In the genomic region with DNA sequence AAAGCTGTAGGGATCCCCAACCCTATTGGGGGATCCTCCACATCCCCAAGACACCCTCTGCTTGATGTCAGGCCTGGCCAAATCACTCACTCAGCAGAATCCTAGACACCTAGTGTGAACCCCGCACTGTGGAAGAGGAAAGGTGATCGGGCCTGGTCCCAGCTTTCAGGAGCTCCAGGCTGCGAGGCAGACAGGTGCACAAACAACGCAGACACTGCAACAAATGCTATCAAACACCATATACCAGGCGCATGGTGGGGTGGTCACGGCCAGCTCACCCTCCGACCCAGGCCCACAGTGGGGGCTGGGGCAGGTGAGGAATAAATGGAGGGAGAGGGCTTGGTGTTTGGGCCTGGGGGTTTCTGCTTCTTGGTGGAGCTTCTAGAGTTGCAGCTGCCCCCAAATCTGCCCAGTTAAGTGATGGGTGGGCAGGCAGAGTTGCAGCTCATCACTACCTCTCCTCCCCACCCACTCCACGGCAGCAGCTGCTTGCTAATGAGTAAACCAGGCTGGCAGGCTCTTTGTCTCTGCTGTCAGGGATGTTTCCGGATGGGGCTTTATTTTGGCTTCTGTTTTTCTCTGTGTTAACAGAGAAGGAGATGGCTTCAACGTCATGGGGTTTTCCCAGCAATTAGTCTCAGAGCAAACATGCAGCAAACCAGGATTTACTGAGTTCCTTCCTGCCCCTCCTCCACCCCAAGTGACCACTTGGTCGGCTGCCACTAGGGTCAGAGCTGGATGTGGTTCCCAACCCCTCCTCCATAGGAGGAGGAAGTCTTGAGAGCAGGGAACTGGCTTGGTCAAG, we compare ENCODE assay signal across 8 cellular contexts. TPM values are rescaled to one million over a fixed set of nuclear protein-coding genes. Genes with fewer than 3 reads are reported as not detected.
A peak's percentile ranks its signal among the peaks of the same experiment; 100 is the strongest.
DNase-seq lines count a peak whose midpoint lies in the region; ATAC-seq and TF ChIP-seq lines count a peak whose summit lies in the region.

No MANE protein-coding gene starts in this region.

- H3K4me1 ChIP-seq in endodermal cell (ENCODE audit: control insufficient read depth, insufficient read depth, low read length), result peaks cover 7% of the 10 kb centered on the region
- H3K4me1 ChIP-seq in mucosa of descending colon (ENCODE audit: low read depth), result peaks cover 4% of the 10 kb centered on the region
- H3K4me1 ChIP-seq in aorta (ENCODE audit: control insufficient read depth in 1 of 2, insufficient read depth in 2 of 2, low read length in 2 of 2), result no peaks in the 10 kb centered on the region

- H3K27me3 Mint-ChIP-seq in endodermal cell (ENCODE audit: insufficient read depth), result peaks cover 3% of the 10 kb centered on the region

- peak; percentile 73 for ATAC-seq in SK-N-SH treated with all-trans-retinoic acid at 6 μM for 48 hours
- peak; percentile 78 for ATAC-seq in mucosa of descending colon
- ATAC-seq in aorta (ENCODE audit: low FRiP score), result peak; percentile 68
- ATAC-seq in HG02610 (IDR thresholded peaks at IDR 0.05; ENCODE audit: unreplicated experiment), result no peak

- H3K36me3 Mint-ChIP-seq in endodermal cell (ENCODE audit: low read depth), result no peaks in the 10 kb centered on the region

- H3K9me3 Mint-ChIP-seq in endodermal cell, result no peaks in the 10 kb centered on the region

- H3K9me3 ChIP-seq in endodermal cell (ENCODE audit: control insufficient read depth, low read length) (no peaks in the 10 kb centered on the region), mucosa of descending colon (no peaks in the 10 kb centered on the region), aorta (ENCODE audit: control insufficient read depth, low read length) (no peaks in the 10 kb centered on the region)

- DNase-seq in stimulated activated CD4-positive, alpha-beta T cell treated with anti-CD3 and anti-CD28 coated beads, Interleukin-4, amount 100 ng/mL, for 1 hour, result peak; percentile 25
- DNase-seq in stimulated activated CD4-positive, alpha-beta T cell treated with anti-CD3 and anti-CD28 coated beads, Interleukin-2, amount 100 ng/mL, for 48 hours, result no peak
- peak; percentile 63 for DNase-seq in endodermal cell
- peak; percentile 56 to 71 (median 63) for DNase-seq in mucosa of descending colon
- peak; percentile 81 to 92 for DNase-seq in aorta
- DNase-seq in SKM-1 (lab: John Stamatoyannopoulos, UW; ENCODE audit: unreplicated experiment), result no peak

- 62 to 80% methylated on average over 4 to 11 of the region's 11 CpGs for WGBS in endodermal cell (ENCODE audit: insufficient coverage in 1 of 2, insufficient read length in 1 of 2), 2 experiments
- 67 to 73% methylated on average over 11 of the region's 11 CpGs for WGBS in aorta, 2 donors

- H3K27ac ChIP-seq in endodermal cell (ENCODE audit: low read depth, low read length), result peak overlapping the region; percentile 85
- H3K27ac ChIP-seq in aorta (ENCODE audit: low read depth in 1 of 2, low read length in 2 of 2), result no peak overlapping the region

- H3K4me1 Mint-ChIP-seq in endodermal cell, result peaks cover 13% of the 10 kb centered on the region

- H3K4me3 ChIP-seq in endodermal cell (ENCODE audit: low read length) (no peak overlapping the region), mucosa of descending colon (no peak overlapping the region), aorta (ENCODE audit: low read length in 2 of 2) (no peak overlapping the region)

- H3K4me3 Mint-ChIP-seq in endodermal cell, result no peak overlapping the region

- H3K9ac ChIP-seq in endodermal cell (ENCODE audit: extremely low read depth, low read length, poor library complexity, severe bottlenecking), result no peak overlapping the region

- H3K36me3 ChIP-seq in endodermal cell (ENCODE audit: control insufficient read depth, insufficient read depth, low read length) (no peaks in the 10 kb centered on the region), mucosa of descending colon (ENCODE audit: low read depth) (no peaks in the 10 kb centered on the region), aorta (ENCODE audit: control insufficient read depth in 1 of 2, insufficient read depth in 2 of 2, low read length in 1 of 2) (no peaks in the 10 kb centered on the region)

- H3K27ac Mint-ChIP-seq in endodermal cell, result peak overlapping the region; percentile 68

- TF ChIP-seq CTCF in endodermal cell (conservative IDR thresholded peaks at IDR 0.05) (peak; percentile 14), mucosa of descending colon (IDR thresholded peaks at IDR 0.05) (no peak)

- H3K27me3 ChIP-seq in endodermal cell (ENCODE audit: control insufficient read depth, insufficient read depth, low read length, poor library complexity, severe bottlenecking), result no peaks in the 10 kb centered on the region
- H3K27me3 ChIP-seq in aorta (ENCODE audit: control insufficient read depth in 1 of 2, insufficient read depth in 2 of 2, low read length in 1 of 2), result no peaks in the 10 kb centered on the region

- intact Hi-C loops in mucosa of descending colon (cut with DNase I, micrococcal nuclease), result no loop called here
- intact Hi-C loops in aorta (cut with DNase I), result no loop called here

TF ChIP-seq in SK-N-SH treated with all-trans-retinoic acid at 6 μM for 48 hours, 23 proteins besides CTCF, POLR2A, EP300 and RAD21 (continues in another document):
- TF ChIP-seq, protein P1, sequence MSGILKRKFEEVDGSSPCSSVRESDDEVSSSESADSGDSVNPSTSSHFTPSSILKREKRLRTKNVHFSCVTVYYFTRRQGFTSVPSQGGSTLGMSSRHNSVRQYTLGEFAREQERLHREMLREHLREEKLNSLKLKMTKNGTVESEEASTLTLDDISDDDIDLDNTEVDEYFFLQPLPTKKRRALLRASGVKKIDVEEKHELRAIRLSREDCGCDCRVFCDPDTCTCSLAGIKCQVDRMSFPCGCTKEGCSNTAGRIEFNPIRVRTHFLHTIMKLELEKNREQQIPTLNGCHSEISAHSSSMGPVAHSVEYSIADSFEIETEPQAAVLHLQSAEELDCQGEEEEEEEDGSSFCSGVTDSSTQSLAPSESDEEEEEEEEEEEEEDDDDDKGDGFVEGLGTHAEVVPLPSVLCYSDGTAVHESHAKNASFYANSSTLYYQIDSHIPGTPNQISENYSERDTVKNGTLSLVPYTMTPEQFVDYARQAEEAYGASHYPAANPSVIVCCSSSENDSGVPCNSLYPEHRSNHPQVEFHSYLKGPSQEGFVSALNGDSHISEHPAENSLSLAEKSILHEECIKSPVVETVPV (CRISPR knock-in tag; IDR thresholded peaks at IDR 0.05), result no peak
- TF ChIP-seq CSDC2 (CRISPR knock-in tag; IDR thresholded peaks at IDR 0.05) (no peak), ZNF70 (CRISPR knock-in tag; IDR thresholded peaks at IDR 0.05) (no peak), BACH2 (CRISPR knock-in tag; IDR thresholded peaks at IDR 0.05; ENCODE audit: borderline replicate concordance) (no peak), PPARA (CRISPR knock-in tag; IDR thresholded peaks at IDR 0.05; ENCODE audit: borderline replicate concordance) (no peak), TOX (CRISPR knock-in tag; IDR thresholded peaks at IDR 0.05; ENCODE audit: borderline replicate concordance) (no peak), TCF4 (CRISPR knock-in tag; IDR thresholded peaks at IDR 0.05; ENCODE audit: borderline replicate concordance) (no peak), GLIS3 (CRISPR knock-in tag; IDR thresholded peaks at IDR 0.05) (no peak), ZFP30 (CRISPR knock-in tag; IDR thresholded peaks at IDR 0.05) (no peak)
- TF ChIP-seq, protein P2, sequence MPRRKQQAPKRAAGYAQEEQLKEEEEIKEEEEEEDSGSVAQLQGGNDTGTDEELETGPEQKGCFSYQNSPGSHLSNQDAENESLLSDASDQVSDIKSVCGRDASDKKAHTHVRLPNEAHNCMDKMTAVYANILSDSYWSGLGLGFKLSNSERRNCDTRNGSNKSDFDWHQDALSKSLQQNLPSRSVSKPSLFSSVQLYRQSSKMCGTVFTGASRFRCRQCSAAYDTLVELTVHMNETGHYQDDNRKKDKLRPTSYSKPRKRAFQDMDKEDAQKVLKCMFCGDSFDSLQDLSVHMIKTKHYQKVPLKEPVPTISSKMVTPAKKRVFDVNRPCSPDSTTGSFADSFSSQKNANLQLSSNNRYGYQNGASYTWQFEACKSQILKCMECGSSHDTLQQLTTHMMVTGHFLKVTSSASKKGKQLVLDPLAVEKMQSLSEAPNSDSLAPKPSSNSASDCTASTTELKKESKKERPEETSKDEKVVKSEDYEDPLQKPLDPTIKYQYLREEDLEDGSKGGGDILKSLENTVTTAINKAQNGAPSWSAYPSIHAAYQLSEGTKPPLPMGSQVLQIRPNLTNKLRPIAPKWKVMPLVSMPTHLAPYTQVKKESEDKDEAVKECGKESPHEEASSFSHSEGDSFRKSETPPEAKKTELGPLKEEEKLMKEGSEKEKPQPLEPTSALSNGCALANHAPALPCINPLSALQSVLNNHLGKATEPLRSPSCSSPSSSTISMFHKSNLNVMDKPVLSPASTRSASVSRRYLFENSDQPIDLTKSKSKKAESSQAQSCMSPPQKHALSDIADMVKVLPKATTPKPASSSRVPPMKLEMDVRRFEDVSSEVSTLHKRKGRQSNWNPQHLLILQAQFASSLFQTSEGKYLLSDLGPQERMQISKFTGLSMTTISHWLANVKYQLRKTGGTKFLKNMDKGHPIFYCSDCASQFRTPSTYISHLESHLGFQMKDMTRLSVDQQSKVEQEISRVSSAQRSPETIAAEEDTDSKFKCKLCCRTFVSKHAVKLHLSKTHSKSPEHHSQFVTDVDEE (CRISPR knock-in tag; IDR thresholded peaks at IDR 0.05), result no peak
- TF ChIP-seq, protein P3, sequence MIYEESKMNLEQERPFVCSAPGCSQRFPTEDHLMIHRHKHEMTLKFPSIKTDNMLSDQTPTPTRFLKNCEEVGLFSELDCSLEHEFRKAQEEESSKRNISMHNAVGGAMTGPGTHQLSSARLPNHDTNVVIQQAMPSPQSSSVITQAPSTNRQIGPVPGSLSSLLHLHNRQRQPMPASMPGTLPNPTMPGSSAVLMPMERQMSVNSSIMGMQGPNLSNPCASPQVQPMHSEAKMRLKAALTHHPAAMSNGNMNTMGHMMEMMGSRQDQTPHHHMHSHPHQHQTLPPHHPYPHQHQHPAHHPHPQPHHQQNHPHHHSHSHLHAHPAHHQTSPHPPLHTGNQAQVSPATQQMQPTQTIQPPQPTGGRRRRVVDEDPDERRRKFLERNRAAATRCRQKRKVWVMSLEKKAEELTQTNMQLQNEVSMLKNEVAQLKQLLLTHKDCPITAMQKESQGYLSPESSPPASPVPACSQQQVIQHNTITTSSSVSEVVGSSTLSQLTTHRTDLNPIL (CRISPR knock-in tag; IDR thresholded peaks at IDR 0.05; ENCODE audit: low read depth), result no peak

RNA-seq across cellular contexts. Expression of a gene that starts 46.6 kb away (rescaled TPM):
- total RNA-seq in endodermal cell, result under 1 TPM; 0.33 to 0.86 TPM
- polyA plus RNA-seq in endodermal cell (2013, experiment 1 of 2), result 0.39 TPM
- 1.2 TPM for polyA plus RNA-seq in endodermal cell (2013, experiment 2 of 2)
- 10 to 100 TPM; 36.6 to 74.1 (median 56.8) TPM for total RNA-seq in mucosa of descending colon
- 100 to 1,000 TPM; 348 to 424 TPM for total RNA-seq in aorta
- polyA plus RNA-seq in aorta, result 10 to 100 TPM in 1 of 2 donors, 1 to 10 TPM in 1; 9.1 to 11.8 TPM

Comparison
In these comparisons a context has a peak if more than half of its experiments do, and no peak if none do; other contexts are left out.
1. DNase-seq: peak in stimulated activated CD4-positive, alpha-beta T cell treated with anti-CD3 and anti-CD28 coated beads, Interleukin-4, amount 100 ng/mL, for 1 hour (single experiment), endodermal cell (single experiment), mucosa of descending colon (3 of 3) and aorta (2 of 2); none in stimulated activated CD4-positive, alpha-beta T cell treated with anti-CD3 and anti-CD28 coated beads, Interleukin-2, amount 100 ng/mL, for 48 hours (0 of 2) and SKM-1 (single experiment).
2. RNA of a gene that starts 46.6 kb away (total RNA-seq): 348 to 424 TPM in aorta and 36.6 to 74.1 TPM in mucosa of descending colon; 0.33 to 0.86 TPM in endodermal cell; every median in the first group is over 10 times any median in the second.